34 cellular contexts compared by ENCODE assay signal in the genomic region with DNA sequence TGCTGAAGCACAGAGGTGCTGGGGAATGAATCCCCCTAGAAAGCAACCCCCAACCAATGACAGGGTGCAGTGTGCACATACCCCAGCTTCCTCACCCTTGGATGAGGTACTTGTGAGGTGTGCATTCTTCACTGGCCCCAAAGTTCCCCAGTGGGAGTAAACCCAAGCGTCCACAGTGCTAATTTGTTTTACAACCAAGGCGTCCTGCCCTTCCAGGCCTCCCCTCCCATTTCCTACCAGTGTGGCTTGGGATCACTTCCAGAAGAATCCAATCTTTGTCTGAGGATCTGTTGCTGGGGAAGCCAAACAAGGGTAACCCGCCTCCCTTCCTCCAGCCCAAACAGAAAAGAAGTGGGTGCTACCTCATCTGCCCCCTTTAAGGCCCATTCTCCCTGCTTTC. TPM values are rescaled to one million over a fixed set of nuclear protein-coding genes. Genes with fewer than 3 reads are reported as not detected.
"Had no signal": no experiment of that assay in that cellular context is flagged by ENCODE, and none has a peak within 500 bp of the region (broad histone marks: within the 10 kb centered on the region; RNA-seq: fewer than 3 reads in every experiment).

No MANE protein-coding gene starts in this region.

- H3K4me3 ChIP-seq: cardiac muscle cell, coronary artery, gastrocnemius medialis, hepatocyte, lower lobe of right lung, mucosa of descending colon, pancreas, right lobe of liver, smooth muscle cell, stomach, thyroid gland had no signal

- H3K4me2 ChIP-seq: hepatocyte, smooth muscle cell had no signal

- DNase-seq: dermis blood vessel endothelial cell; effector memory CD4-positive, alpha-beta T cell; erythroblast; gastrocnemius medialis; left cardiac atrium; left ventricle myocardium superior; lower lobe of right lung; mucosa of descending colon; naive thymus-derived CD4-positive, alpha-beta T cell; occipital lobe; pancreas; retina; right lobe of liver; stimulated activated CD4-positive, alpha-beta T cell treated with anti-CD3 and anti-CD28 coated beads, Interleukin-12 subunit alpha, Interleukin-12 subunit beta, amount 100 ng/mL, for 4 hours; stimulated activated CD4-positive, alpha-beta T cell treated with anti-CD3 and anti-CD28 coated beads, Interleukin-4, amount 100 ng/mL, for 24 hours; stimulated activated naive CD4-positive, alpha-beta T cell treated with Interleukin-2 at 50 U/mL for 16 hours; stomach; thyroid gland; trophoblast cell had no signal

- H3K36me3 Mint-ChIP-seq: memory B cell; mesothelial cell of epicardium; naive thymus-derived CD4-positive, alpha-beta T cell; stimulated activated effector memory CD8-positive, alpha-beta T cell treated with anti-CD3 and anti-CD28 coated beads, Interleukin-12 subunit alpha, Interleukin-12 subunit beta, amount 100 ng/mL, for 72 hours had no signal

- H3K27ac Mint-ChIP-seq: memory B cell; mesothelial cell of epicardium; naive thymus-derived CD4-positive, alpha-beta T cell; nephron; stimulated activated effector memory CD8-positive, alpha-beta T cell treated with anti-CD3 and anti-CD28 coated beads, Interleukin-12 subunit alpha, Interleukin-12 subunit beta, amount 100 ng/mL, for 72 hours had no signal

- ATAC-seq: gastrocnemius medialis; left cardiac atrium; left ventricle myocardium superior; lower lobe of right lung; mucosa of descending colon; naive thymus-derived CD4-positive, alpha-beta T cell; pancreas; right lobe of liver; stimulated activated effector memory CD8-positive, alpha-beta T cell treated with anti-CD3 and anti-CD28 coated beads, Interleukin-12 subunit alpha, Interleukin-12 subunit beta, amount 100 ng/mL, for 72 hours had no signal

- H3K36me3 ChIP-seq: cardiac muscle cell, gastrocnemius medialis, lower lobe of right lung, pancreas, right lobe of liver, stomach, thyroid gland had no signal

- H3K9me3 ChIP-seq: gastrocnemius medialis, lower lobe of right lung, mucosa of descending colon, pancreas, right lobe of liver, stomach, thyroid gland had no signal

- H2AFZ ChIP-seq: hepatocyte had no signal

- H3K4me1 ChIP-seq: gastrocnemius medialis, lower lobe of right lung, pancreas, right lobe of liver, stomach, thyroid gland had no signal

- H3K9me3 Mint-ChIP-seq: mesothelial cell of epicardium; naive thymus-derived CD4-positive, alpha-beta T cell; nephron; stimulated activated effector memory CD8-positive, alpha-beta T cell treated with anti-CD3 and anti-CD28 coated beads, Interleukin-12 subunit alpha, Interleukin-12 subunit beta, amount 100 ng/mL, for 72 hours had no signal

- H3K27ac ChIP-seq: cardiac muscle cell, coronary artery, gastrocnemius medialis, hepatocyte, lower lobe of right lung, pancreas, right lobe of liver, stomach, thyroid gland had no signal

- H3K4me1 Mint-ChIP-seq: memory B cell; mesothelial cell of epicardium; naive thymus-derived CD4-positive, alpha-beta T cell; stimulated activated effector memory CD8-positive, alpha-beta T cell treated with anti-CD3 and anti-CD28 coated beads, Interleukin-12 subunit alpha, Interleukin-12 subunit beta, amount 100 ng/mL, for 72 hours had no signal

- H3K27me3 ChIP-seq: cardiac muscle cell, gastrocnemius medialis, hepatocyte, pancreas, right lobe of liver, stomach, thyroid gland had no signal

- H3K79me2 ChIP-seq: hepatocyte had no signal

- H3K4me3 Mint-ChIP-seq: memory B cell; mesothelial cell of epicardium; naive thymus-derived CD4-positive, alpha-beta T cell; nephron; stimulated activated effector memory CD8-positive, alpha-beta T cell treated with anti-CD3 and anti-CD28 coated beads, Interleukin-12 subunit alpha, Interleukin-12 subunit beta, amount 100 ng/mL, for 72 hours had no signal

RNA-seq across cellular contexts. Expression of a gene that starts 40.3 kb away (rescaled TPM):
- total RNA-seq: cardiac muscle cell; dermis blood vessel endothelial cell; gastrocnemius medialis; glomerular endothelial cell; hepatocyte; kidney epithelial cell; left cardiac atrium; left ventricle myocardium superior; lower lobe of right lung; mesothelial cell of epicardium; mucosa of descending colon; naive thymus-derived CD4-positive, alpha-beta T cell; occipital lobe; pancreas; posterior vena cava; pulmonary artery endothelial cell; smooth muscle cell; stomach; subcutaneous adipose tissue; temporal lobe; thyroid gland; urinary bladder had no signal
